In the genomic region with DNA sequence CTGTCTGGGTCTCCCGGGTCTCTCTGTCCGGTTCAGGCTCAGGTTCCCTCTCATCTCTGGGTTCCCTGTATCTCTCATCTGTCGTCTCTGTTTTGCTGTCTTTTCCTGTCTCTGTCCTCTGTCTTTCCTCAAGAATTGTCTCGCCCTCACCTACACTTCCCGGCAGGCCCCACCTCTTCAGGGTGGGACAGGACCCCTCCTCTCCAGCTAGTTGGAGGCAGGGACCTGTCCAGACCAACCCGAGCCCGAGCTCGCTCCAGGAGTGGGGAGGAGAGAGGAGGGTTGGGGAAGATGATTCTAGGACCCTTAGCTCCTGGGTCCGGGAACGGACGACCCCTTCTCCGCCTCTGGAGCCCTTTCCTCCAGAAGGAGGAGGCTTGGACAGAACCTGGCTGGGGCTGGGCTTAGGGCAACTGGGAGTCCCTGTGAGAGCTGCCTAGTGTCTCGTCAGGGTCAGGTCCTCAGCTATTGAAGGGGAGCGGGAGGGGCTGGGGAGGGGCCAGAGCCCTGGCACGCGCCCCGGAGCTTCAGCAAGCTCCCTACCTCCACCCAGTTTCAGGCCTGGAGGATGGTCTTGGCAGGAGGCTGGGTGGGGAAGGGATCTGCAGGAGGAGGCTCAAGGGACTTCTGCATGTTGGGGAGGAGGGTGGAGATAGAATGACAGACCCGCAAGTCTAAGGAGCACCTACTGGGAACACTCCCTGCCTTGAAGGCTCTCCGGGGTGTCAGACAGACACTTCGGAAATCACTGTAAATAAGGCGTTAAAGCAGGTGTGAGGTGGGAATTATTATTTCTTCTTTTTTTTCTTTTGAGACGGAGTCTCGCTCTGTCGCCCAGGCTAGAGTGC, we compare ENCODE assay signal across 1 cellular context.
A peak's percentile ranks its signal among the peaks of the same experiment; 100 is the strongest.
TF ChIP-seq lines count a peak whose summit lies in the region.

No MANE protein-coding gene starts in this region.

TF ChIP-seq in HepG2, 621 proteins besides CTCF, POLR2A, EP300 and RAD21 (continued from another document):
- TF ChIP-seq, protein P1, sequence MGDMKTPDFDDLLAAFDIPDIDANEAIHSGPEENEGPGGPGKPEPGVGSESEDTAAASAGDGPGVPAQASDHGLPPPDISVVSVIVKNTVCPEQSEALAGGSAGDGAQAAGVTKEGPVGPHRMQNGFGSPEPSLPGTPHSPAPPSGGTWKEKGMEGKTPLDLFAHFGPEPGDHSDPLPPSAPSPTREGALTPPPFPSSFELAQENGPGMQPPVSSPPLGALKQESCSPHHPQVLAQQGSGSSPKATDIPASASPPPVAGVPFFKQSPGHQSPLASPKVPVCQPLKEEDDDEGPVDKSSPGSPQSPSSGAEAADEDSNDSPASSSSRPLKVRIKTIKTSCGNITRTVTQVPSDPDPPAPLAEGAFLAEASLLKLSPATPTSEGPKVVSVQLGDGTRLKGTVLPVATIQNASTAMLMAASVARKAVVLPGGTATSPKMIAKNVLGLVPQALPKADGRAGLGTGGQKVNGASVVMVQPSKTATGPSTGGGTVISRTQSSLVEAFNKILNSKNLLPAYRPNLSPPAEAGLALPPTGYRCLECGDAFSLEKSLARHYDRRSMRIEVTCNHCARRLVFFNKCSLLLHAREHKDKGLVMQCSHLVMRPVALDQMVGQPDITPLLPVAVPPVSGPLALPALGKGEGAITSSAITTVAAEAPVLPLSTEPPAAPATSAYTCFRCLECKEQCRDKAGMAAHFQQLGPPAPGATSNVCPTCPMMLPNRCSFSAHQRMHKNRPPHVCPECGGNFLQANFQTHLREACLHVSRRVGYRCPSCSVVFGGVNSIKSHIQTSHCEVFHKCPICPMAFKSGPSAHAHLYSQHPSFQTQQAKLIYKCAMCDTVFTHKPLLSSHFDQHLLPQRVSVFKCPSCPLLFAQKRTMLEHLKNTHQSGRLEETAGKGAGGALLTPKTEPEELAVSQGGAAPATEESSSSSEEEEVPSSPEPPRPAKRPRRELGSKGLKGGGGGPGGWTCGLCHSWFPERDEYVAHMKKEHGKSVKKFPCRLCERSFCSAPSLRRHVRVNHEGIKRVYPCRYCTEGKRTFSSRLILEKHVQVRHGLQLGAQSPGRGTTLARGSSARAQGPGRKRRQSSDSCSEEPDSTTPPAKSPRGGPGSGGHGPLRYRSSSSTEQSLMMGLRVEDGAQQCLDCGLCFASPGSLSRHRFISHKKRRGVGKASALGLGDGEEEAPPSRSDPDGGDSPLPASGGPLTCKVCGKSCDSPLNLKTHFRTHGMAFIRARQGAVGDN (CRISPR knock-in tag; IDR thresholded peaks at IDR 0.05), result peak; percentile 52; the same call in 1 of the 2 replicates
- TF ChIP-seq MATR3 (CRISPR knock-in tag; IDR thresholded peaks at IDR 0.05) (no peak), ZFP82 (CRISPR knock-in tag; IDR thresholded peaks at IDR 0.05; ENCODE audit: borderline replicate concordance) (0 out of 2 replicates have a peak, but pooled peaks have one; percentile 70), KDM5A (IDR thresholded peaks at IDR 0.05; ENCODE audit: borderline replicate concordance, low read length) (no peak), ZFP62 (CRISPR knock-in tag; IDR thresholded peaks at IDR 0.05) (no peak), ZNF460 (CRISPR knock-in tag; IDR thresholded peaks at IDR 0.05; ENCODE audit: borderline replicate concordance) (0 out of 2 replicates have a peak, but pooled peaks have one; percentile 16), ZNF761 (CRISPR knock-in tag; conservative IDR thresholded peaks at IDR 0.05) (no peak), ZMYM3 (CRISPR knock-in tag; IDR thresholded peaks at IDR 0.05) (no peak), ZC3H13 (CRISPR knock-in tag; IDR thresholded peaks at IDR 0.05) (no peak), BRCA1 (CRISPR knock-in tag; IDR thresholded peaks at IDR 0.05) (no peak), ZNF33A (CRISPR knock-in tag; IDR thresholded peaks at IDR 0.05; ENCODE audit: borderline replicate concordance) (0 out of 2 replicates have a peak, but pooled peaks have one; percentile 54), ZNF713 (CRISPR knock-in tag; IDR thresholded peaks at IDR 0.05) (no peak), ZNF572 (CRISPR knock-in tag; IDR thresholded peaks at IDR 0.05) (0 out of 2 replicates have a peak, but pooled peaks have one; percentile 57), HDAC1 (CRISPR knock-in tag; IDR thresholded peaks at IDR 0.05) (peak; percentile 54; the same call in 1 of the 2 replicates), STAG1 (CRISPR knock-in tag; IDR thresholded peaks at IDR 0.05) (no peak), HDAC2 (CRISPR knock-in tag; IDR thresholded peaks at IDR 0.05) (no peak)
- TF ChIP-seq, protein P2, sequence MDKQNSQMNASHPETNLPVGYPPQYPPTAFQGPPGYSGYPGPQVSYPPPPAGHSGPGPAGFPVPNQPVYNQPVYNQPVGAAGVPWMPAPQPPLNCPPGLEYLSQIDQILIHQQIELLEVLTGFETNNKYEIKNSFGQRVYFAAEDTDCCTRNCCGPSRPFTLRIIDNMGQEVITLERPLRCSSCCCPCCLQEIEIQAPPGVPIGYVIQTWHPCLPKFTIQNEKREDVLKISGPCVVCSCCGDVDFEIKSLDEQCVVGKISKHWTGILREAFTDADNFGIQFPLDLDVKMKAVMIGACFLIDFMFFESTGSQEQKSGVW (CRISPR knock-in tag; IDR thresholded peaks at IDR 0.05; ENCODE audit: borderline replicate concordance), result no peak
- TF ChIP-seq, protein P3, sequence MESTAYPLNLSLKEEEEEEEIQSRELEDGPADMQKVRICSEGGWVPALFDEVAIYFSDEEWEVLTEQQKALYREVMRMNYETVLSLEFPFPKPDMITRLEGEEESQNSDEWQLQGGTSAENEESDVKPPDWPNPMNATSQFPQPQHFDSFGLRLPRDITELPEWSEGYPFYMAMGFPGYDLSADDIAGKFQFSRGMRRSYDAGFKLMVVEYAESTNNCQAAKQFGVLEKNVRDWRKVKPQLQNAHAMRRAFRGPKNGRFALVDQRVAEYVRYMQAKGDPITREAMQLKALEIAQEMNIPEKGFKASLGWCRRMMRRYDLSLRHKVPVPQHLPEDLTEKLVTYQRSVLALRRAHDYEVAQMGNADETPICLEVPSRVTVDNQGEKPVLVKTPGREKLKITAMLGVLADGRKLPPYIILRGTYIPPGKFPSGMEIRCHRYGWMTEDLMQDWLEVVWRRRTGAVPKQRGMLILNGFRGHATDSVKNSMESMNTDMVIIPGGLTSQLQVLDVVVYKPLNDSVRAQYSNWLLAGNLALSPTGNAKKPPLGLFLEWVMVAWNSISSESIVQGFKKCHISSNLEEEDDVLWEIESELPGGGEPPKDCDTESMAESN (CRISPR knock-in tag; conservative IDR thresholded peaks at IDR 0.05), result no peak
TF ChIP-seq in HepG2: peak in this region for 18.
